2 cellular contexts compared by ENCODE assay signal in the genomic region with DNA sequence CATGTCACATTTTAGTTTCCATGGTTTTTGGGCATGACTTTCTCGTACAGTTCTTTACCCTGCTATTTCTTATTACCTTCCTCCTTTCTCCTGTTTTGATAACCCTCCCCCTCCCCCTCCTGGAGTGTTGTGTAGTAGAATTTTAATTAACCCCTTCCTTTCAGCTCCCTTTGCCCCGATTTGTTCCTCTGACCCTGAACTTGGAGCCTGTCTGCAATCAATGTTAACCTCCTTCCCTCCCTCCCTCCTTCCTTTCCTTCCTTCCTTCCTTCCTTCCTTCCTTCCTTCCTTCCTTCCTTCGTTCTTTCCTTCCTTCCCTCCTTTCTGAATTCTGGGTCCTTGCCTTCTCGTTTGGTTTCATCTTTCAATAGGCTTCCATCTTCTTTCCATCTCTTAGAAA.
A peak's percentile ranks its signal among the peaks of the same experiment; 100 is the strongest.
TF ChIP-seq lines count a peak whose summit lies in the region.

No MANE protein-coding gene starts in this region.

TF ChIP-seq in GM23338, 12 proteins besides CTCF, POLR2A, EP300 and RAD21 (continued from another document):
- TF ChIP-seq, protein P1, sequence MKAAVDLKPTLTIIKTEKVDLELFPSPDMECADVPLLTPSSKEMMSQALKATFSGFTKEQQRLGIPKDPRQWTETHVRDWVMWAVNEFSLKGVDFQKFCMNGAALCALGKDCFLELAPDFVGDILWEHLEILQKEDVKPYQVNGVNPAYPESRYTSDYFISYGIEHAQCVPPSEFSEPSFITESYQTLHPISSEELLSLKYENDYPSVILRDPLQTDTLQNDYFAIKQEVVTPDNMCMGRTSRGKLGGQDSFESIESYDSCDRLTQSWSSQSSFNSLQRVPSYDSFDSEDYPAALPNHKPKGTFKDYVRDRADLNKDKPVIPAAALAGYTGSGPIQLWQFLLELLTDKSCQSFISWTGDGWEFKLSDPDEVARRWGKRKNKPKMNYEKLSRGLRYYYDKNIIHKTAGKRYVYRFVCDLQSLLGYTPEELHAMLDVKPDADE (IDR thresholded peaks at IDR 0.05), result no peak
- no peak for TF ChIP-seq CREB1 (CRISPR knock-in tag; IDR thresholded peaks at IDR 0.05; ENCODE audit: low read depth)

TF ChIP-seq in K562, 482 proteins besides CTCF, POLR2A, EP300 and RAD21:
- TF ChIP-seq, protein P2, sequence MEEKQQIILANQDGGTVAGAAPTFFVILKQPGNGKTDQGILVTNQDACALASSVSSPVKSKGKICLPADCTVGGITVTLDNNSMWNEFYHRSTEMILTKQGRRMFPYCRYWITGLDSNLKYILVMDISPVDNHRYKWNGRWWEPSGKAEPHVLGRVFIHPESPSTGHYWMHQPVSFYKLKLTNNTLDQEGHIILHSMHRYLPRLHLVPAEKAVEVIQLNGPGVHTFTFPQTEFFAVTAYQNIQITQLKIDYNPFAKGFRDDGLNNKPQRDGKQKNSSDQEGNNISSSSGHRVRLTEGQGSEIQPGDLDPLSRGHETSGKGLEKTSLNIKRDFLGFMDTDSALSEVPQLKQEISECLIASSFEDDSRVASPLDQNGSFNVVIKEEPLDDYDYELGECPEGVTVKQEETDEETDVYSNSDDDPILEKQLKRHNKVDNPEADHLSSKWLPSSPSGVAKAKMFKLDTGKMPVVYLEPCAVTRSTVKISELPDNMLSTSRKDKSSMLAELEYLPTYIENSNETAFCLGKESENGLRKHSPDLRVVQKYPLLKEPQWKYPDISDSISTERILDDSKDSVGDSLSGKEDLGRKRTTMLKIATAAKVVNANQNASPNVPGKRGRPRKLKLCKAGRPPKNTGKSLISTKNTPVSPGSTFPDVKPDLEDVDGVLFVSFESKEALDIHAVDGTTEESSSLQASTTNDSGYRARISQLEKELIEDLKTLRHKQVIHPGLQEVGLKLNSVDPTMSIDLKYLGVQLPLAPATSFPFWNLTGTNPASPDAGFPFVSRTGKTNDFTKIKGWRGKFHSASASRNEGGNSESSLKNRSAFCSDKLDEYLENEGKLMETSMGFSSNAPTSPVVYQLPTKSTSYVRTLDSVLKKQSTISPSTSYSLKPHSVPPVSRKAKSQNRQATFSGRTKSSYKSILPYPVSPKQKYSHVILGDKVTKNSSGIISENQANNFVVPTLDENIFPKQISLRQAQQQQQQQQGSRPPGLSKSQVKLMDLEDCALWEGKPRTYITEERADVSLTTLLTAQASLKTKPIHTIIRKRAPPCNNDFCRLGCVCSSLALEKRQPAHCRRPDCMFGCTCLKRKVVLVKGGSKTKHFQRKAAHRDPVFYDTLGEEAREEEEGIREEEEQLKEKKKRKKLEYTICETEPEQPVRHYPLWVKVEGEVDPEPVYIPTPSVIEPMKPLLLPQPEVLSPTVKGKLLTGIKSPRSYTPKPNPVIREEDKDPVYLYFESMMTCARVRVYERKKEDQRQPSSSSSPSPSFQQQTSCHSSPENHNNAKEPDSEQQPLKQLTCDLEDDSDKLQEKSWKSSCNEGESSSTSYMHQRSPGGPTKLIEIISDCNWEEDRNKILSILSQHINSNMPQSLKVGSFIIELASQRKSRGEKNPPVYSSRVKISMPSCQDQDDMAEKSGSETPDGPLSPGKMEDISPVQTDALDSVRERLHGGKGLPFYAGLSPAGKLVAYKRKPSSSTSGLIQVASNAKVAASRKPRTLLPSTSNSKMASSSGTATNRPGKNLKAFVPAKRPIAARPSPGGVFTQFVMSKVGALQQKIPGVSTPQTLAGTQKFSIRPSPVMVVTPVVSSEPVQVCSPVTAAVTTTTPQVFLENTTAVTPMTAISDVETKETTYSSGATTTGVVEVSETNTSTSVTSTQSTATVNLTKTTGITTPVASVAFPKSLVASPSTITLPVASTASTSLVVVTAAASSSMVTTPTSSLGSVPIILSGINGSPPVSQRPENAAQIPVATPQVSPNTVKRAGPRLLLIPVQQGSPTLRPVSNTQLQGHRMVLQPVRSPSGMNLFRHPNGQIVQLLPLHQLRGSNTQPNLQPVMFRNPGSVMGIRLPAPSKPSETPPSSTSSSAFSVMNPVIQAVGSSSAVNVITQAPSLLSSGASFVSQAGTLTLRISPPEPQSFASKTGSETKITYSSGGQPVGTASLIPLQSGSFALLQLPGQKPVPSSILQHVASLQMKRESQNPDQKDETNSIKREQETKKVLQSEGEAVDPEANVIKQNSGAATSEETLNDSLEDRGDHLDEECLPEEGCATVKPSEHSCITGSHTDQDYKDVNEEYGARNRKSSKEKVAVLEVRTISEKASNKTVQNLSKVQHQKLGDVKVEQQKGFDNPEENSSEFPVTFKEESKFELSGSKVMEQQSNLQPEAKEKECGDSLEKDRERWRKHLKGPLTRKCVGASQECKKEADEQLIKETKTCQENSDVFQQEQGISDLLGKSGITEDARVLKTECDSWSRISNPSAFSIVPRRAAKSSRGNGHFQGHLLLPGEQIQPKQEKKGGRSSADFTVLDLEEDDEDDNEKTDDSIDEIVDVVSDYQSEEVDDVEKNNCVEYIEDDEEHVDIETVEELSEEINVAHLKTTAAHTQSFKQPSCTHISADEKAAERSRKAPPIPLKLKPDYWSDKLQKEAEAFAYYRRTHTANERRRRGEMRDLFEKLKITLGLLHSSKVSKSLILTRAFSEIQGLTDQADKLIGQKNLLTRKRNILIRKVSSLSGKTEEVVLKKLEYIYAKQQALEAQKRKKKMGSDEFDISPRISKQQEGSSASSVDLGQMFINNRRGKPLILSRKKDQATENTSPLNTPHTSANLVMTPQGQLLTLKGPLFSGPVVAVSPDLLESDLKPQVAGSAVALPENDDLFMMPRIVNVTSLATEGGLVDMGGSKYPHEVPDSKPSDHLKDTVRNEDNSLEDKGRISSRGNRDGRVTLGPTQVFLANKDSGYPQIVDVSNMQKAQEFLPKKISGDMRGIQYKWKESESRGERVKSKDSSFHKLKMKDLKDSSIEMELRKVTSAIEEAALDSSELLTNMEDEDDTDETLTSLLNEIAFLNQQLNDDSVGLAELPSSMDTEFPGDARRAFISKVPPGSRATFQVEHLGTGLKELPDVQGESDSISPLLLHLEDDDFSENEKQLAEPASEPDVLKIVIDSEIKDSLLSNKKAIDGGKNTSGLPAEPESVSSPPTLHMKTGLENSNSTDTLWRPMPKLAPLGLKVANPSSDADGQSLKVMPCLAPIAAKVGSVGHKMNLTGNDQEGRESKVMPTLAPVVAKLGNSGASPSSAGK (IDR thresholded peaks at IDR 0.05), result no peak
- TF ChIP-seq, protein P3, sequence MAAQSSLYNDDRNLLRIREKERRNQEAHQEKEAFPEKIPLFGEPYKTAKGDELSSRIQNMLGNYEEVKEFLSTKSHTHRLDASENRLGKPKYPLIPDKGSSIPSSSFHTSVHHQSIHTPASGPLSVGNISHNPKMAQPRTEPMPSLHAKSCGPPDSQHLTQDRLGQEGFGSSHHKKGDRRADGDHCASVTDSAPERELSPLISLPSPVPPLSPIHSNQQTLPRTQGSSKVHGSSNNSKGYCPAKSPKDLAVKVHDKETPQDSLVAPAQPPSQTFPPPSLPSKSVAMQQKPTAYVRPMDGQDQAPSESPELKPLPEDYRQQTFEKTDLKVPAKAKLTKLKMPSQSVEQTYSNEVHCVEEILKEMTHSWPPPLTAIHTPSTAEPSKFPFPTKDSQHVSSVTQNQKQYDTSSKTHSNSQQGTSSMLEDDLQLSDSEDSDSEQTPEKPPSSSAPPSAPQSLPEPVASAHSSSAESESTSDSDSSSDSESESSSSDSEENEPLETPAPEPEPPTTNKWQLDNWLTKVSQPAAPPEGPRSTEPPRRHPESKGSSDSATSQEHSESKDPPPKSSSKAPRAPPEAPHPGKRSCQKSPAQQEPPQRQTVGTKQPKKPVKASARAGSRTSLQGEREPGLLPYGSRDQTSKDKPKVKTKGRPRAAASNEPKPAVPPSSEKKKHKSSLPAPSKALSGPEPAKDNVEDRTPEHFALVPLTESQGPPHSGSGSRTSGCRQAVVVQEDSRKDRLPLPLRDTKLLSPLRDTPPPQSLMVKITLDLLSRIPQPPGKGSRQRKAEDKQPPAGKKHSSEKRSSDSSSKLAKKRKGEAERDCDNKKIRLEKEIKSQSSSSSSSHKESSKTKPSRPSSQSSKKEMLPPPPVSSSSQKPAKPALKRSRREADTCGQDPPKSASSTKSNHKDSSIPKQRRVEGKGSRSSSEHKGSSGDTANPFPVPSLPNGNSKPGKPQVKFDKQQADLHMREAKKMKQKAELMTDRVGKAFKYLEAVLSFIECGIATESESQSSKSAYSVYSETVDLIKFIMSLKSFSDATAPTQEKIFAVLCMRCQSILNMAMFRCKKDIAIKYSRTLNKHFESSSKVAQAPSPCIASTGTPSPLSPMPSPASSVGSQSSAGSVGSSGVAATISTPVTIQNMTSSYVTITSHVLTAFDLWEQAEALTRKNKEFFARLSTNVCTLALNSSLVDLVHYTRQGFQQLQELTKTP (IDR thresholded peaks at IDR 0.05; ENCODE audit: low read depth in 1 of 2, partially characterized antibody in 2 of 2), result peak in 1 of 2 experiments; percentile 73
- peak in 1 of 2 experiments; percentile 20; a peak in 1 of 4 replicates for TF ChIP-seq HDAC1 (IDR thresholded peaks at IDR 0.05)
- TF ChIP-seq KDM1A (IDR thresholded peaks at IDR 0.05), result peak in 1 of 2 experiments; percentile 80; a peak in 2 of 4 replicates
